In the genomic region with DNA sequence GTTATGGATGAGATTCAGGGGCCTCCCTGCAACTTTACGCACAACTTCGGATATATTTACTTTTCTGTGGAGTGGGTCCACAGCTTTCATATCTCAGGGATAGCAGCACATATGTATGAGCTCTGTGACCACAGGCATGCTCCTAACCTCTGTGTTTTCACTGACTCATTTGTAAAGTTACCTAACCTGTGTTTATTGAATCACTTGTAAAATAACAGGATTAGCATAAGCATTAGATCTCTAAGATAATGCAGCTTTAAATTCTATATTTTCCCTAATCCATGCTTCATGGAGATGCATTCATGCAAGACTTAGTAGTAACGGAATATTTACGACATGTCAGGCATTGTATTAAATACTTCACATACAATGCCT, we compare ENCODE assay signal across 20 cellular contexts. TPM values are rescaled to one million over a fixed set of nuclear protein-coding genes. Genes with fewer than 3 reads are reported as not detected.
A peak's percentile ranks its signal among the peaks of the same experiment; 100 is the strongest.
DNase-seq lines count a peak whose midpoint lies in the region; TF ChIP-seq lines count a peak whose summit lies in the region.
"Had no signal": no experiment of that assay in that cellular context is flagged by ENCODE, and none has a peak within 500 bp of the region (broad histone marks: within the 10 kb centered on the region; RNA-seq: fewer than 3 reads in every experiment).

No MANE protein-coding gene starts in this region.

- intact Hi-C loops in activated T-helper 1 cell treated with anti-CD3 and anti-CD28 coated beads, Interleukin-12 subunit alpha, Interleukin-12 subunit beta, Interleukin-2, Interleukin-4 antibody, amounts not matched to agents 30 ng/mL and 10 ng/mL and 1 ng/mL, durations not matched to agents 14 hours and 24 hours and 36 hours (cut with micrococcal nuclease): no loop called here
- intact Hi-C loops in vagina (cut with DNase I): no loop called here

- no peaks in the 10 kb centered on the region for H3K9me3 Mint-ChIP-seq in activated T-helper 1 cell treated with anti-CD3 and anti-CD28 coated beads, Interleukin-12 subunit alpha, Interleukin-12 subunit beta, Interleukin-2, Interleukin-4 antibody, amounts not matched to agents 30 ng/mL and 10 ng/mL and 1 ng/mL, durations not matched to agents 14 hours and 24 hours and 36 hours
- H3K9me3 Mint-ChIP-seq: dendritic cell treated with granulocyte-macrophage colony-stimulating factor and Interleukin-4, amounts not matched to agents 40 ng/mL and 50 ng/mL, for 4 days had no signal

- in situ Hi-C loops in HAP-1 (cut with MboI; ENCODE audit: low sequenced_read_pairs): no loop called here
- in situ Hi-C loops in ACHN (cut with HindIII; ENCODE audit: low pct_ligation_motif_present, low pct_unique_long_range_greater_than_20kb, low sequenced_read_pairs): no loop called here

- peak; percentile 11 to 65 for DNase-seq in HAP-1 (ENCODE audit: low spot score in 2 of 2)
- DNase-seq in SK-N-MC (ENCODE audit: low read depth, low spot score): no peak
- peak; percentile 41 for DNase-seq in fibroblast of gingiva (ENCODE audit: low read depth)
- DNase-seq in retinal pigment epithelial cell (ENCODE audit: low read depth): peak; percentile 34
- no peak for DNase-seq in activated T-helper 1 cell treated with anti-CD3 and anti-CD28 coated beads, Interleukin-12 subunit alpha, Interleukin-12 subunit beta, Interleukin-2, Interleukin-4 antibody, amounts not matched to agents 30 ng/mL and 10 ng/mL and 1 ng/mL, durations not matched to agents 14 hours and 24 hours and 36 hours (ENCODE audit: low spot score)
- no peak for DNase-seq in ACHN
- no peak for DNase-seq in vagina (ENCODE audit: extremely low spot score in 2 of 2)
- DNase-seq: activated CD4-positive, alpha-beta T cell treated with anti-CD3 and anti-CD28 coated beads for 36 hours; activated CD8-positive, alpha-beta memory T cell treated with anti-CD3 and anti-CD28 coated beads, Interleukin-2, amount 50 U/mL, for 4 hours; aorta; C1 segment of cervical spinal cord; heart left ventricle; KG1; naive thymus-derived CD8-positive, alpha-beta T cell; NCI-H1105; NCI-H774; stimulated activated CD4-positive, alpha-beta T cell treated with anti-CD3 and anti-CD28 coated beads, Interleukin-4, amount 100 ng/mL, for 24 hours had no signal

- H3K27me3 Mint-ChIP-seq in activated T-helper 1 cell treated with anti-CD3 and anti-CD28 coated beads, Interleukin-12 subunit alpha, Interleukin-12 subunit beta, Interleukin-2, Interleukin-4 antibody, amounts not matched to agents 30 ng/mL and 10 ng/mL and 1 ng/mL, durations not matched to agents 14 hours and 24 hours and 36 hours (ENCODE audit: insufficient read depth): no peaks in the 10 kb centered on the region
- H3K27me3 Mint-ChIP-seq: activated CD4-positive, alpha-beta T cell treated with anti-CD3 and anti-CD28 coated beads for 36 hours; dendritic cell treated with granulocyte-macrophage colony-stimulating factor and Interleukin-4, amounts not matched to agents 40 ng/mL and 50 ng/mL, for 4 days; memory B cell had no signal

- H3K36me3 ChIP-seq in HAP-1 (replicated peaks): no peaks in the 10 kb centered on the region
- no peaks in the 10 kb centered on the region for H3K36me3 ChIP-seq in SK-N-MC (ENCODE audit: insufficient read depth, low read length)
- no peaks in the 10 kb centered on the region for H3K36me3 ChIP-seq in vagina
- H3K36me3 ChIP-seq: heart left ventricle had no signal

- no peak overlapping the region for H3K9ac ChIP-seq in SK-N-MC (ENCODE audit: insufficient read length)

- TF ChIP-seq POLR2A in vagina (IDR thresholded peaks at IDR 0.05): no peak

- H3K36me3 Mint-ChIP-seq in activated T-helper 1 cell treated with anti-CD3 and anti-CD28 coated beads, Interleukin-12 subunit alpha, Interleukin-12 subunit beta, Interleukin-2, Interleukin-4 antibody, amounts not matched to agents 30 ng/mL and 10 ng/mL and 1 ng/mL, durations not matched to agents 14 hours and 24 hours and 36 hours (ENCODE audit: low read depth): no peaks in the 10 kb centered on the region
- H3K36me3 Mint-ChIP-seq: memory B cell; naive thymus-derived CD8-positive, alpha-beta T cell had no signal

- H3K4me1 ChIP-seq in HAP-1 (peaks cover 11% of the 10 kb centered on the region), vagina (peaks cover 5% of the 10 kb centered on the region)
- H3K4me1 ChIP-seq: heart left ventricle had no signal

- no peak overlapping the region for H3K27ac Mint-ChIP-seq in activated T-helper 1 cell treated with anti-CD3 and anti-CD28 coated beads, Interleukin-12 subunit alpha, Interleukin-12 subunit beta, Interleukin-2, Interleukin-4 antibody, amounts not matched to agents 30 ng/mL and 10 ng/mL and 1 ng/mL, durations not matched to agents 14 hours and 24 hours and 36 hours
- H3K27ac Mint-ChIP-seq: activated CD4-positive, alpha-beta T cell treated with anti-CD3 and anti-CD28 coated beads for 36 hours; dendritic cell treated with granulocyte-macrophage colony-stimulating factor and Interleukin-4, amounts not matched to agents 40 ng/mL and 50 ng/mL, for 4 days; memory B cell; naive thymus-derived CD8-positive, alpha-beta T cell had no signal

- peak overlapping the region; percentile 17; the same call in 1 of the 2 replicates for H3K27ac ChIP-seq in SK-N-MC
- H3K27ac ChIP-seq in vagina: no peak overlapping the region
- H3K27ac ChIP-seq: heart left ventricle, skin epidermis had no signal

- H3K4me3 ChIP-seq in HAP-1 (no peak overlapping the region), SK-N-MC (0 out of 2 replicates have a peak overlapping the region, but pooled peaks have one; percentile 28), retinal pigment epithelial cell (ENCODE audit: low read length) (no peak overlapping the region), vagina (no peak overlapping the region)
- H3K4me3 ChIP-seq: heart left ventricle, skin epidermis had no signal

- no peak overlapping the region for H3K4me3 Mint-ChIP-seq in activated T-helper 1 cell treated with anti-CD3 and anti-CD28 coated beads, Interleukin-12 subunit alpha, Interleukin-12 subunit beta, Interleukin-2, Interleukin-4 antibody, amounts not matched to agents 30 ng/mL and 10 ng/mL and 1 ng/mL, durations not matched to agents 14 hours and 24 hours and 36 hours
- H3K4me3 Mint-ChIP-seq: activated CD4-positive, alpha-beta T cell treated with anti-CD3 and anti-CD28 coated beads for 36 hours; dendritic cell treated with granulocyte-macrophage colony-stimulating factor and Interleukin-4, amounts not matched to agents 40 ng/mL and 50 ng/mL, for 4 days; memory B cell; naive thymus-derived CD8-positive, alpha-beta T cell had no signal

- no peaks in the 10 kb centered on the region for H3K9me3 ChIP-seq in HAP-1
- H3K9me3 ChIP-seq in SK-N-MC (ENCODE audit: low read depth, low read length): no peaks in the 10 kb centered on the region
- no peaks in the 10 kb centered on the region for H3K9me3 ChIP-seq in vagina

- TF ChIP-seq CTCF in retinal pigment epithelial cell (conservative IDR thresholded peaks at IDR 0.05; ENCODE audit: low read depth, low read length): no peak
- no peak for TF ChIP-seq CTCF in vagina (IDR thresholded peaks at IDR 0.05)

- H3K4me1 Mint-ChIP-seq in activated T-helper 1 cell treated with anti-CD3 and anti-CD28 coated beads, Interleukin-12 subunit alpha, Interleukin-12 subunit beta, Interleukin-2, Interleukin-4 antibody, amounts not matched to agents 30 ng/mL and 10 ng/mL and 1 ng/mL, durations not matched to agents 14 hours and 24 hours and 36 hours (ENCODE audit: low read depth): no peaks in the 10 kb centered on the region
- H3K4me1 Mint-ChIP-seq: activated CD4-positive, alpha-beta T cell treated with anti-CD3 and anti-CD28 coated beads for 36 hours; memory B cell; naive thymus-derived CD8-positive, alpha-beta T cell had no signal

- H3K27me3 ChIP-seq in HAP-1 (ENCODE audit: low read depth): no peaks in the 10 kb centered on the region
- no peaks in the 10 kb centered on the region for H3K27me3 ChIP-seq in vagina
- H3K27me3 ChIP-seq: heart left ventricle had no signal

RNA-seq across cellular contexts. Expression of gene DDI1, which starts 47.9 kb away (rescaled TPM):
- total RNA-seq in activated T-helper 1 cell treated with anti-CD3 and anti-CD28 coated beads, Interleukin-12 subunit alpha, Interleukin-12 subunit beta, Interleukin-2, Interleukin-4 antibody, amounts not matched to agents 30 ng/mL and 10 ng/mL and 1 ng/mL, durations not matched to agents 14 hours and 24 hours and 36 hours: not detected in 2 replicates
- total RNA-seq in vagina: not detected
- total RNA-seq: activated CD4-positive, alpha-beta T cell treated with anti-CD3 and anti-CD28 coated beads for 36 hours; aorta; heart left ventricle; naive thymus-derived CD8-positive, alpha-beta T cell had no signal

Comparison
In these comparisons a context has a peak if more than half of its experiments do, and no peak if none do; other contexts are left out.
1. DNase-seq: peak in HAP-1 (2 of 2), fibroblast of gingiva (single experiment) and retinal pigment epithelial cell (single experiment); none in SK-N-MC (single experiment), activated T-helper 1 cell treated with anti-CD3 and anti-CD28 coated beads, Interleukin-12 subunit alpha, Interleukin-12 subunit beta, Interleukin-2, Interleukin-4 antibody, amounts not matched to agents 30 ng/mL and 10 ng/mL and 1 ng/mL, durations not matched to agents 14 hours and 24 hours and 36 hours (single experiment), ACHN (single experiment) and vagina (0 of 2).